13 cellular contexts compared by ENCODE assay signal in the genomic region with DNA sequence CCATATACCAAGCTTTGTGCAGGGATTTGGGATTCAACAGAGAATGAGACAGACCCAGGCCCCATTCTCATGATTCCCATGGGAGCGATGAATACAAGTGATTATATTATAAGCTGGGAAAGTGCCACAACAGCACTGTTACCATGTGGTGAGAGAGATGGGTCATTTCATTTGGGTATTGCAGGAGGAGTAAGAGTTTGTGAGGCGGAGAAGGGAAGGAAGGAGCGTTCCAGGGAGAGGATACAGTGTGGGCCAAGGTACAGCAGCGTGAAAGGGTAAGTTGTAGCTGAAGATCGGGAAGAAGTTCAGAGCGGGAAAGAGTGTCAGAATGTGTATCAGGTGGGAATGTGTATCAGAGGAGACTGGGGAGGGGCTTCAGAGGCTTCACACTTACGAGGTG. TPM values are rescaled to one million over a fixed set of nuclear protein-coding genes. Genes with fewer than 3 reads are reported as not detected.
DNase-seq lines count a peak whose midpoint lies in the region; ATAC-seq, FAIRE-seq and TF ChIP-seq lines count a peak whose summit lies in the region.
"Had no signal": no experiment of that assay in that cellular context is flagged by ENCODE, and none has a peak within 500 bp of the region (broad histone marks: within the 10 kb centered on the region; RNA-seq: fewer than 3 reads in every experiment).

No MANE protein-coding gene starts in this region.

- TF ChIP-seq RAD21 in H1 (IDR thresholded peaks at IDR 0.05 in 1 of 2, conservative IDR thresholded peaks at IDR 0.05 in 1 of 2; ENCODE audit: low read depth in 2 of 2, low read length in 2 of 2) = no peak

- H3K23me2 ChIP-seq in H1 (ENCODE audit: low read depth, low read length) = peaks cover 4% of the 10 kb centered on the region; the same call in 1 of the 2 replicates

- H3K9me2 ChIP-seq in PC-3 (replicated peaks; ENCODE audit: low read length) = no peaks in the 10 kb centered on the region

- H2BK20ac ChIP-seq in H1 (ENCODE audit: low read length) = peak overlapping the region; percentile 34; the same call in 1 of the 2 replicates

- H3K4ac ChIP-seq in H1 (replicated peaks; ENCODE audit: insufficient read length, low read depth, low read length) = no peak overlapping the region

- H4K20me1 ChIP-seq in PC-3 (ENCODE audit: low read length) (no peaks in the 10 kb centered on the region), H1 (replicated peaks in 1 of 2; ENCODE audit: control insufficient read depth in 1 of 2, insufficient read depth in 2 of 2, low read length in 2 of 2) (no peaks in the 10 kb centered on the region)
- H4K20me1 ChIP-seq: BLaER1 had no signal

- peak overlapping the region; percentile 2; the same call in 1 of the 2 replicates for H2BK5ac ChIP-seq in H1 (ENCODE audit: low read depth, low read length)

- peak overlapping the region; percentile 92 for H2BK12ac ChIP-seq in H1 (ENCODE audit: low read depth, low read length)

- H2AFZ ChIP-seq in ACC112 (ENCODE audit: low read length, unreplicated experiment) = no peak overlapping the region
- H2AFZ ChIP-seq in PC-3 (ENCODE audit: low read length) = no peak overlapping the region
- no peak overlapping the region for H2AFZ ChIP-seq in H1 (ENCODE audit: low read length)

- H3K23ac ChIP-seq in H1 (ENCODE audit: insufficient read length) = no peak overlapping the region

- H3K56ac ChIP-seq in H1 (replicated peaks; ENCODE audit: insufficient read length, low read depth, low read length) = no peak overlapping the region

- no peaks in the 10 kb centered on the region for H3K27me3 Mint-ChIP-seq in osteocyte (ENCODE audit: unreplicated experiment)
- H3K27me3 Mint-ChIP-seq in endothelial cell (ENCODE audit: unreplicated experiment) = peaks cover 2% of the 10 kb centered on the region

- no peaks in the 10 kb centered on the region for H3K9me3 ChIP-seq in PC-3 (ENCODE audit: low read length)
- no peaks in the 10 kb centered on the region for H3K9me3 ChIP-seq in H1 (ENCODE audit: insufficient read depth in 2 of 2, low read depth in 1 of 2, low read length in 1 of 2)
- H3K9me3 ChIP-seq: BLaER1, SJSA1 had no signal

- intact Hi-C loops in PC-3 (cut with micrococcal nuclease) = no loop called here

- H2BK120ac ChIP-seq in H1 (replicated peaks; ENCODE audit: low read depth, low read length) = no peak overlapping the region

- H3K4me3 Mint-ChIP-seq in osteocyte (ENCODE audit: unreplicated experiment) (no peak overlapping the region), endothelial cell (ENCODE audit: unreplicated experiment) (no peak overlapping the region)
- H3K4me3 Mint-ChIP-seq: CD4-positive, alpha-beta memory T cell had no signal

- H3K27me3 ChIP-seq in ACC112 (ENCODE audit: insufficient read depth, low read length) (no peaks in the 10 kb centered on the region; the same call in 1 of the 2 replicates), PC-3 (ENCODE audit: low read length) (no peaks in the 10 kb centered on the region), H1 (replicated peaks in 1 of 4; ENCODE audit: control insufficient read depth in 3 of 4, extremely low read depth in 1 of 4, insufficient read depth in 3 of 4, low read length in 3 of 4) (no peaks in the 10 kb centered on the region; a peak in 1 of 7 replicates)
- H3K27me3 ChIP-seq: BLaER1, SJSA1 had no signal

- H3K14ac ChIP-seq in H1 (ENCODE audit: insufficient read length) = no peak overlapping the region

- no peaks in the 10 kb centered on the region for H3K79me2 ChIP-seq in ACC112 (ENCODE audit: control insufficient read depth, insufficient read depth, low read length, unreplicated experiment)
- H3K79me2 ChIP-seq in PC-3 (ENCODE audit: low read length) = no peaks in the 10 kb centered on the region
- H3K79me2 ChIP-seq in H1 (ENCODE audit: control insufficient read depth in 1 of 2, insufficient read depth in 2 of 2, low read length in 2 of 2) = no peaks in the 10 kb centered on the region

- H3K9ac ChIP-seq in PC-3 (ENCODE audit: low read length) = peak overlapping the region; percentile 96; the same call in 1 of the 2 replicates
- no peak overlapping the region for H3K9ac ChIP-seq in H1 (replicated peaks in 1 of 4; ENCODE audit: extremely low read depth in 1 of 4, low read depth in 3 of 4, low read length in 3 of 4)
- H3K9ac ChIP-seq: BLaER1 had no signal

- POLR2A ChIA-PET in PC-3 (lab: Charles Lee; ENCODE audit: unreplicated experiment) (no interaction called here), H1 (lab: Charles Lee; ENCODE audit: partially characterized antibody) (interaction anchor here (1.2 to 2.4 kb wide), 4 partner anchors 14 to 143 kb away, joined by 3 to 11 read pairs (median 5); a partner anchor contains a TSS)

- no peaks in the 10 kb centered on the region for H3K9me3 Mint-ChIP-seq in osteocyte (ENCODE audit: unreplicated experiment)
- H3K9me3 Mint-ChIP-seq in endothelial cell (ENCODE audit: unreplicated experiment) = no peaks in the 10 kb centered on the region
- H3K9me3 Mint-ChIP-seq: CD4-positive, alpha-beta memory T cell had no signal

- no peak overlapping the region for H2BK15ac ChIP-seq in H1 (ENCODE audit: low read length)

- no peak for FAIRE-seq in H1 (lab: Jason Lieb, UNC)

- H3K36me3 Mint-ChIP-seq in osteocyte (ENCODE audit: unreplicated experiment) = no peaks in the 10 kb centered on the region
- H3K36me3 Mint-ChIP-seq in endothelial cell (ENCODE audit: low read depth, unreplicated experiment) = no peaks in the 10 kb centered on the region
- H3K36me3 Mint-ChIP-seq: CD4-positive, alpha-beta memory T cell had no signal

- peak overlapping the region; percentile 92 for H3K27ac Mint-ChIP-seq in osteocyte (ENCODE audit: unreplicated experiment)
- no peak overlapping the region for H3K27ac Mint-ChIP-seq in endothelial cell (ENCODE audit: unreplicated experiment)
- H3K27ac Mint-ChIP-seq: CD4-positive, alpha-beta memory T cell had no signal

- H4K91ac ChIP-seq in H1 (replicated peaks; ENCODE audit: insufficient read length, low read length) = no peak overlapping the region

- no peak for TF ChIP-seq EP300 in H1 (IDR thresholded peaks at IDR 0.05; ENCODE audit: borderline replicate concordance in 1 of 2, low read depth in 2 of 2, low read length in 2 of 2)

- TF ChIP-seq CTCF in PC-3 (conservative IDR thresholded peaks at IDR 0.05; ENCODE audit: low read depth, low read length) (no peak), H1 (IDR thresholded peaks at IDR 0.05; ENCODE audit: control extremely low read depth in 1 of 3, insufficient read depth in 1 of 3, low read depth in 1 of 3, low read length in 3 of 3) (no peak), osteocyte (IDR thresholded peaks at IDR 0.05) (no peak), endothelial cell (IDR thresholded peaks at IDR 0.05; ENCODE audit: unreplicated experiment) (no peak)

- no peak for DNase-seq in PC-3
- DNase-seq in H1 (ENCODE audit: low read depth in 1 of 2, low spot score in 2 of 2) = no peak
- no peak for DNase-seq in osteocyte (ENCODE audit: extremely low spot score, unreplicated experiment)
- no peak for DNase-seq in endothelial cell (ENCODE audit: low spot score)
- DNase-seq: CD4-positive, alpha-beta memory T cell; NCI-H2081 treated with DMSO at 0.1 percent for 48 hours had no signal

- H2AK5ac ChIP-seq in H1 (ENCODE audit: low read depth, low read length) = 0 out of 2 replicates have a peak overlapping the region, but pooled peaks have one; percentile 34

- H3K27ac ChIP-seq in ACC112 (ENCODE audit: low read depth, low read length) (peak overlapping the region; percentile 73; the same call in 1 of the 2 replicates), PC-3 (ENCODE audit: low read length) (peak overlapping the region; percentile 100), H1 (ENCODE audit: low read depth, low read length) (no peak overlapping the region)
- H3K27ac ChIP-seq: BLaER1, SJSA1 had no signal

- H4K5ac ChIP-seq in H1 (ENCODE audit: insufficient read length, low read depth, low read length) = no peak overlapping the region

- peak overlapping the region; percentile 48; the same call in 1 of the 2 replicates for H3K18ac ChIP-seq in H1 (ENCODE audit: extremely low read depth, low read length)

- no peak overlapping the region for H3K4me3 ChIP-seq in ACC112 (ENCODE audit: low read depth, low read length)
- no peak overlapping the region for H3K4me3 ChIP-seq in PC-3 (ENCODE audit: low read length)
- no peak overlapping the region for H3K4me3 ChIP-seq in H1 (ENCODE audit: extremely low read depth in 1 of 4, insufficient read depth in 2 of 4, low read depth in 3 of 4, low read length in 4 of 4)
- H3K4me3 ChIP-seq: BLaER1, K562, SJSA1 had no signal

- no peaks in the 10 kb centered on the region for H3K36me3 ChIP-seq in ACC112 (ENCODE audit: insufficient read depth, low read length)
- H3K36me3 ChIP-seq in PC-3 (ENCODE audit: low read depth, low read length) = no peaks in the 10 kb centered on the region
- H3K36me3 ChIP-seq in H1 (ENCODE audit: control insufficient read depth in 2 of 4, insufficient read depth in 4 of 4, low read length in 3 of 4) = no peaks in the 10 kb centered on the region
- H3K36me3 ChIP-seq: BLaER1, SJSA1 had no signal

- no TSS peak for BruUV-seq in PC-3 (replicated peaks; lab: Mats Ljungman, UMichigan)

- no peak for TF ChIP-seq POLR2A in H1 (IDR thresholded peaks at IDR 0.05; ENCODE audit: control extremely low read depth in 1 of 2, low read depth in 2 of 2, low read length in 2 of 2)

- WGBS in H1 (ENCODE audit: extremely low coverage in 1 of 2, insufficient coverage in 1 of 2, insufficient read length in 1 of 2, insufficient replicate concordance in 2 of 2, low coverage in 1 of 2, low lambda C conversion rate in 2 of 2, missing lambda C conversion rate in 1 of 2), 2 experiments = 93% methylated on average over 7 of the region's 7 CpGs; no CpG with 5 or more reads in 1 of the 2 experiments

- CTCF ChIA-PET in PC-3 (lab: Charles Lee) = interaction anchor here (0.6 kb wide), 1 partner anchor 153 kb away, joined by 3 read pairs; no protein-coding TSS in a partner anchor
- CTCF ChIA-PET in H1 (lab: Charles Lee; ENCODE audit: partially characterized antibody) = interaction anchor here (0.9 to 7.5 kb wide), 17 partner anchors 10 to 154 kb away, joined by 3 to 56 read pairs (median 6); no protein-coding TSS in a partner anchor

- H3F3A ChIP-seq in PC-3 (ENCODE audit: low read length, unreplicated experiment) = no peaks in the 10 kb centered on the region

- H4K8ac ChIP-seq in H1 (ENCODE audit: extremely low read depth, insufficient read depth, low read length) = no peak overlapping the region

- H3K4me1 Mint-ChIP-seq in osteocyte (ENCODE audit: unreplicated experiment) (peaks cover 46% of the 10 kb centered on the region), endothelial cell (ENCODE audit: unreplicated experiment) (no peaks in the 10 kb centered on the region)
- H3K4me1 Mint-ChIP-seq: CD4-positive, alpha-beta memory T cell had no signal

- H3K4me1 ChIP-seq in ACC112 (ENCODE audit: control insufficient read depth, insufficient read depth, low read length, unreplicated experiment) (peaks cover 22% of the 10 kb centered on the region), PC-3 (ENCODE audit: insufficient read depth, low read length) (peaks cover 28% of the 10 kb centered on the region), H1 (replicated peaks in 1 of 4; ENCODE audit: control insufficient read depth in 3 of 4, insufficient read depth in 4 of 4, low read length in 3 of 4) (peaks cover 0 to 18% (median 13%) of the 10 kb centered on the region in 4 experiments; a peak in 6 of 7 replicates)

- H3K4me2 ChIP-seq in PC-3 (ENCODE audit: low read length) (peak overlapping the region; percentile 29; the same call in 1 of the 2 replicates), H1 (ENCODE audit: insufficient read depth in 1 of 2, low read depth in 2 of 2, low read length in 2 of 2) (0 out of 4 replicates have a peak overlapping the region, but pooled peaks of 1 of the 2 experiments have one; percentile 64)
- H3K4me2 ChIP-seq: BLaER1 had no signal

- ATAC-seq in PC-3 (no peak), GM18867 (IDR thresholded peaks at IDR 0.05; ENCODE audit: unreplicated experiment) (no peak), GM21423 (IDR thresholded peaks at IDR 0.05; ENCODE audit: unreplicated experiment) (no peak), GM21529 (IDR thresholded peaks at IDR 0.05; ENCODE audit: unreplicated experiment) (no peak)

- H3K79me1 ChIP-seq in H1 (ENCODE audit: low read depth, low read length) = no peaks in the 10 kb centered on the region

RNA-seq across cellular contexts. Expression of a gene that starts 38.5 kb away (rescaled TPM):
- total RNA-seq in PC-3 (2014; rRNA removed) (0.26 and 0.29 TPM in 2 replicates), osteocyte (0.05 TPM in 1 of 2 replicates, not detected in the other), endothelial cell (ENCODE audit: unreplicated experiment) (2.5 TPM)
- total RNA-seq in H1 (2021; fragmentation: NEBNext Ultra II Directional; extraction: Animal tissue kit (Norgen Biotek cat#: 25700)) = 0.04 TPM in 1 of 2 replicates, not detected in the other
- 0.02 and 0.14 TPM in 2 replicates for polyA plus RNA-seq in H1 (2011; rRNA removed)
- 0.14 TPM for polyA plus RNA-seq in H1 (2011; cell fraction: cytosol; rRNA removed)
- 0.27 TPM for polyA plus RNA-seq in H1 (2011; cell fraction: nucleus; rRNA removed)
- polyA plus RNA-seq in H1 (2012, experiment 1 of 2) = 0.08 to 0.29 TPM (median 0.18 TPM) in 4 replicates
- 0.04 TPM for polyA plus RNA-seq in H1 (2012, experiment 2 of 2)
- 0.02 TPM for polyA plus RNA-seq in H1 (2013, experiment 1 of 2)
- polyA plus RNA-seq in H1 (2013, experiment 2 of 2) = 0.02 TPM
- polyA minus RNA-seq in H1 (2011; rRNA and poly(A)+ RNA removed) = 0.13 and 0.24 TPM in 2 replicates
- polyA minus RNA-seq in H1 (2011; cell fraction: cytosol; rRNA and poly(A)+ RNA removed) = not detected
- polyA minus RNA-seq in H1 (2011; cell fraction: nucleus; rRNA and poly(A)+ RNA removed) = not detected
